36 cellular contexts compared by ENCODE assay signal in the genomic region with DNA sequence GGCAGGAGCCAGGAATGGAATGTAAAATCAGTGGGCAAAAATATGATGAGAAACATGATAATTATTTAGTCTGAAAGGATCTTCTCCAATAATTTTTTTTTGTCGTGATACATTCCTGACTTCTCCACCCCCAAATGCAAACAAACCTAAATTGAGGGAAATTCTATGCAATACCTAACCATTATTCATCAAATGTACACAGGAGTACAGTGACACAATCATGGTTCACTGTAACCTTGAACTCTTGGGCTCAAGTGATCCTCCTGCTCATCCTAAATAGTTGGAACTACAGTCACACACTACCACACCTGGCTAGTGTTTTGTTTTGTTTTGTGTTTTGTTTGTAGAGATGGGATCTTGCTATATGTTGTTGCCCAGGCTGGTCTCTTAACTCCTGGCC. TPM values are rescaled to one million over a fixed set of nuclear protein-coding genes. Genes with fewer than 3 reads are reported as not detected.
DNase-seq lines count a peak whose midpoint lies in the region; ATAC-seq and TF ChIP-seq lines count a peak whose summit lies in the region.
"Had no signal": no experiment of that assay in that cellular context is flagged by ENCODE, and none has a peak within 500 bp of the region (broad histone marks: within the 10 kb centered on the region; RNA-seq: fewer than 3 reads in every experiment).

No MANE protein-coding gene starts in this region.

- peak overlapping the region; percentile 83 for H3K27ac ChIP-seq in epithelial cell of prostate
- H3K27ac ChIP-seq: BLaER1, lower lobe of right lung, SJCRH30, suprapubic skin, WERI-Rb-1 had no signal

- POLR2A ChIA-PET in WTC11 (lab: Charles Lee), result no interaction called here

- H3K4me3 ChIP-seq in skeletal muscle satellite cell (ENCODE audit: low read length) (no peak overlapping the region), BE2C (ENCODE audit: low read depth, low read length) (no peak overlapping the region)
- H3K4me3 ChIP-seq: BLaER1, esophagus muscularis mucosa, lower lobe of right lung, SJCRH30, suprapubic skin had no signal

- DNase-seq in EH (ENCODE audit: low read depth) (peak; percentile 59), WTC11 (ENCODE audit: low spot score) (no peak), epithelial cell of prostate (ENCODE audit: low read depth, low spot score) (no peak), BE2C (no peak), occipital lobe (lab: John Stamatoyannopoulos, UW) (no peak), HK-2 (ENCODE audit: unreplicated experiment) (no peak)
- DNase-seq: activated CD4-positive, alpha-beta T cell treated with anti-CD3 and anti-CD28 coated beads, Interleukin-2, amount 10 ng/mL, durations not matched to agents 7 days and 5 days; activated effector memory CD4-positive, alpha-beta T cell treated with anti-CD3 and anti-CD28 coated beads, Interleukin-2, amount 50 U/mL, for 16 hours; activated T-cell treated with anti-CD3 and anti-CD28 coated beads, Interleukin-2, amount 50 U/mL, for 1 hour; aorta; COR-L47; cortex of kidney; DMS53; effector memory CD8-positive, alpha-beta T cell; foreskin fibroblast; GDM1; H7; head of caudate nucleus; kidney; lower lobe of right lung; naive thymus-derived CD8-positive, alpha-beta T cell; NCI-H1048; NCI-H1694; NCI-H446 treated with DMSO at 0.1 percent for 48 hours; NCI-H774; nucleus accumbens; SJCRH30; stimulated activated naive CD4-positive, alpha-beta T cell; SW 1271; T-helper 9 cell; WERI-Rb-1 had no signal

- H3K9me3 Mint-ChIP-seq in WTC11, result peaks cover 32% of the 10 kb centered on the region

- peaks cover 3% of the 10 kb centered on the region for H3K36me3 ChIP-seq in skeletal muscle satellite cell (ENCODE audit: insufficient read depth, low read length)
- H3K36me3 ChIP-seq in BE2C, result no peaks in the 10 kb centered on the region; the same call in none of the 2 replicates
- H3K36me3 ChIP-seq: esophagus muscularis mucosa, lower lobe of right lung, suprapubic skin had no signal

- H3K9me3 ChIP-seq in skeletal muscle satellite cell (replicated peaks; ENCODE audit: low read length) (no peaks in the 10 kb centered on the region), BE2C (no peaks in the 10 kb centered on the region)
- H3K9me3 ChIP-seq: esophagus muscularis mucosa, suprapubic skin had no signal

- CTCF ChIA-PET in WTC11 (lab: Charles Lee), result no interaction called here

- H3K4me3 Mint-ChIP-seq in WTC11, result no peak overlapping the region
- H3K4me3 Mint-ChIP-seq: activated CD4-positive, alpha-beta T cell treated with anti-CD3 and anti-CD28 coated beads, Interleukin-2, amount 10 ng/mL, durations not matched to agents 7 days and 5 days; activated naive CD8-positive, alpha-beta T cell; effector memory CD8-positive, alpha-beta T cell; naive thymus-derived CD8-positive, alpha-beta T cell had no signal

- no peak overlapping the region for H3K9ac ChIP-seq in skeletal muscle satellite cell (ENCODE audit: low read depth, low read length)
- H3K9ac ChIP-seq: BLaER1 had no signal

- H3K4me2 ChIP-seq in skeletal muscle satellite cell (ENCODE audit: low read length), result peak overlapping the region; percentile 40
- H3K4me2 ChIP-seq: BLaER1 had no signal

- peaks cover 40% of the 10 kb centered on the region for H3K36me3 Mint-ChIP-seq in WTC11

- TF ChIP-seq CTCF in WTC11 (IDR thresholded peaks at IDR 0.05) (no peak), BE2C (IDR thresholded peaks at IDR 0.05; ENCODE audit: low read depth, low read length) (no peak)

- H3K27me3 ChIP-seq in skeletal muscle satellite cell (ENCODE audit: control insufficient read depth, insufficient read depth, low read length), result no peaks in the 10 kb centered on the region
- no peaks in the 10 kb centered on the region for H3K27me3 ChIP-seq in BE2C
- H3K27me3 ChIP-seq: BLaER1, esophagus muscularis mucosa, SJCRH30, suprapubic skin had no signal

- H3K27ac Mint-ChIP-seq in WTC11, result no peak overlapping the region
- H3K27ac Mint-ChIP-seq: activated CD4-positive, alpha-beta T cell treated with anti-CD3 and anti-CD28 coated beads, Interleukin-2, amount 10 ng/mL, durations not matched to agents 7 days and 5 days; activated naive CD8-positive, alpha-beta T cell; effector memory CD8-positive, alpha-beta T cell had no signal

- peaks cover 10% of the 10 kb centered on the region for H3K4me1 ChIP-seq in skeletal muscle satellite cell (ENCODE audit: control insufficient read depth, insufficient read depth, low read length)
- H3K4me1 ChIP-seq in BE2C, result no peaks in the 10 kb centered on the region
- H3K4me1 ChIP-seq: BLaER1, suprapubic skin had no signal

- peaks cover 38% of the 10 kb centered on the region for H3K4me1 Mint-ChIP-seq in WTC11

- H3K27me3 Mint-ChIP-seq in WTC11 (ENCODE audit: low read depth), result no peaks in the 10 kb centered on the region; the same call in 1 of the 2 replicates
- H3K27me3 Mint-ChIP-seq: activated CD4-positive, alpha-beta T cell treated with anti-CD3 and anti-CD28 coated beads, Interleukin-2, amount 10 ng/mL, durations not matched to agents 7 days and 5 days; activated naive CD8-positive, alpha-beta T cell; effector memory CD8-positive, alpha-beta T cell; naive thymus-derived CD8-positive, alpha-beta T cell had no signal

- no peak for ATAC-seq in WTC11
- ATAC-seq: effector memory CD8-positive, alpha-beta T cell; lower lobe of right lung; naive thymus-derived CD8-positive, alpha-beta T cell had no signal

TF ChIP-seq in WTC11, 78 proteins besides CTCF, POLR2A, EP300 and RAD21:
- TF ChIP-seq GABPB1 (CRISPR knock-in tag; IDR thresholded peaks at IDR 0.05), result peak; percentile 71
- TF ChIP-seq CREB1 (CRISPR knock-in tag; IDR thresholded peaks at IDR 0.05), result no peak
TF ChIP-seq in WTC11: peak in this region for 1.

RNA-seq across cellular contexts. Expression of a gene that starts 46.5 kb away (rescaled TPM):
- total RNA-seq in WTC11 (2021) (127 to 142 TPM (median 132 TPM) in 3 replicates), occipital lobe (162 TPM)
- 144 and 152 TPM in 2 replicates for total RNA-seq in skeletal muscle satellite cell (2012; rRNA removed)
- 91.4 TPM for polyA plus RNA-seq in BE2C (2012; ENCODE audit: insufficient read depth, insufficient read length, low read depth)
